Comparison of ENCODE assay signal across 22 cellular contexts in the genomic region with DNA sequence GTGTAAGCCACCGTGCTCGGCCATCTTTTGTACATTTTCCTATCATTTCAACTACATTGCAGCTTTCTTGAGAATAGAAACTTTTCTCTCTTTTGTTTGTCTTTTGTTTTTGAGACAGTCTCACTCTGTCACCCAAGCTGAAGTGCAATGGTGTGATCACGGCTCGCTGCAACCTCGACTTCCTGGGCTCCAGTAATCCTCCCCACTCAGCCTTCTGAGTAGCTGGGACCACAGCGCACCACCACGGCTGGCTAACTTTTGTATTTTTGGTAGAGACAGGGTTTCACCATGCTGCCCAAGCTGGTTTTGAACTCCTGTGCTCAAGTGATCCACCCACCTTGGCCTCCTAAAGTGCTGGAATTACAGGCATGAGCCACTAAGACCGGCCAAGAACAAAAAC. TPM values are rescaled to one million over a fixed set of nuclear protein-coding genes. Genes with fewer than 3 reads are reported as not detected.
DNase-seq lines count a peak whose midpoint lies in the region; ATAC-seq, FAIRE-seq and TF ChIP-seq lines count a peak whose summit lies in the region.
"Had no signal": no experiment of that assay in that cellular context is flagged by ENCODE, and none has a peak within 500 bp of the region (broad histone marks: within the 10 kb centered on the region; RNA-seq: fewer than 3 reads in every experiment).

No MANE protein-coding gene starts in this region.

- H2AFZ ChIP-seq in osteoblast (ENCODE audit: low read length) = no peak overlapping the region

- no peak for ATAC-seq in HG02938 (IDR thresholded peaks at IDR 0.05; ENCODE audit: unreplicated experiment)
- ATAC-seq: lower lobe of right lung had no signal

- H3K4me1 ChIP-seq in osteoblast (ENCODE audit: insufficient read depth, low read length) = peaks cover 52% of the 10 kb centered on the region

- no peak overlapping the region for H3K4me3 ChIP-seq in osteoblast (ENCODE audit: insufficient read depth, low read length)
- H3K4me3 ChIP-seq: lower lobe of right lung, spleen had no signal

- H3K27me3 ChIP-seq in osteoblast (ENCODE audit: insufficient read depth, low read length) = no peaks in the 10 kb centered on the region
- H3K27me3 ChIP-seq: spleen, stomach had no signal

- FAIRE-seq in GM12891 (lab: Jason Lieb, UNC) = peak; percentile 54
- FAIRE-seq: A204.1, G401.6, H54, HTR-8/SVneo, urothelium cell line had no signal

- peaks cover 51% of the 10 kb centered on the region for H3K36me3 ChIP-seq in osteoblast (ENCODE audit: insufficient read depth, low read length)

- no peak for TF ChIP-seq CTCF in osteoblast (IDR thresholded peaks at IDR 0.05; ENCODE audit: extremely low read depth, low read depth, low read length)
- TF ChIP-seq CTCF in GM20000 (IDR thresholded peaks at IDR 0.05; ENCODE audit: extremely low read depth, missing control alignments) = no peak

- peak; percentile 65 for DNase-seq in activated CD8-positive, alpha-beta memory T cell treated with anti-CD3 and anti-CD28 coated beads for 24 hours
- DNase-seq in activated CD8-positive, alpha-beta memory T cell treated with anti-CD3 and anti-CD28 coated beads, Interleukin-2, amount 50 U/mL, for 48 hours = no peak
- DNase-seq in GM12891 (ENCODE audit: insufficient read length, low spot score) (no peak), osteoblast (ENCODE audit: insufficient read length, low spot score, missing footprints) (no peak), GM20000 (ENCODE audit: low spot score) (no peak), COLO829 (ENCODE audit: low spot score) (no peak)
- peak; percentile 41 to 51 for DNase-seq in activated T-cell treated with anti-CD3 and anti-CD28 coated beads, Interleukin-2, amount 50 U/mL, for 48 hours
- DNase-seq: activated gamma-delta T cell, Caco-2, dermis blood vessel endothelial cell, lower lobe of right lung, NCI-H1930, NCI-H510A, SIG-M5, spleen, stomach had no signal

- peaks cover 89% of the 10 kb centered on the region for H4K20me1 ChIP-seq in osteoblast (ENCODE audit: insufficient read depth, low read length)

- H3K27ac ChIP-seq in osteoblast (ENCODE audit: low read depth, low read length) = peak overlapping the region; percentile 26
- H3K27ac ChIP-seq: lower lobe of right lung had no signal

- no peaks in the 10 kb centered on the region for H3K9me3 ChIP-seq in osteoblast (ENCODE audit: low read depth, low read length)
- H3K9me3 ChIP-seq: Caco-2, lower lobe of right lung, spleen, stomach had no signal

- H3K79me2 ChIP-seq in osteoblast (ENCODE audit: insufficient read depth, low read length) = peaks cover 99% of the 10 kb centered on the region

- no peak for TF ChIP-seq POLR2A in GM12891 (IDR thresholded peaks at IDR 0.05; ENCODE audit: low read depth, low read length)

- no peak overlapping the region for H3K4me2 ChIP-seq in osteoblast (ENCODE audit: insufficient read depth, low read length)

TF ChIP-seq in GM12891, 5 proteins besides CTCF, POLR2A, EP300 and RAD21:
- TF ChIP-seq PAX5 (IDR thresholded peaks at IDR 0.05; ENCODE audit: insufficient read depth, low read length, severe bottlenecking) (no peak), SPI1 (IDR thresholded peaks at IDR 0.05; ENCODE audit: low read depth, low read length) (no peak), TAF1 (IDR thresholded peaks at IDR 0.05; ENCODE audit: low read depth, low read length) (no peak), POU2F2 (IDR thresholded peaks at IDR 0.05; ENCODE audit: low read depth, low read length) (no peak)

RNA-seq across cellular contexts. Expression of a gene that starts 4.9 kb away (rescaled TPM):
- 27.6 TPM for polyA plus RNA-seq in GM12891 (2012; ENCODE audit: low read depth, missing spikeins)
- total RNA-seq in osteoblast = 218 and 245 TPM in 2 replicates

RNA-seq across cellular contexts. Expression of a gene that starts 31.3 kb away (rescaled TPM):
- polyA plus RNA-seq in GM12891 (2012; ENCODE audit: low read depth, missing spikeins) = 4.4 TPM
- 17.1 and 17.4 TPM in 2 replicates for total RNA-seq in osteoblast

Comparison
In these comparisons a context has a peak if more than half of its experiments do, and no peak if none do; other contexts are left out.
1. DNase-seq: peak in activated CD8-positive, alpha-beta memory T cell treated with anti-CD3 and anti-CD28 coated beads for 24 hours (single experiment) and activated T-cell treated with anti-CD3 and anti-CD28 coated beads, Interleukin-2, amount 50 U/mL, for 48 hours (2 of 2); none in activated CD8-positive, alpha-beta memory T cell treated with anti-CD3 and anti-CD28 coated beads, Interleukin-2, amount 50 U/mL, for 48 hours (single experiment), GM12891 (single experiment), osteoblast (single experiment), GM20000 (single experiment) and COLO829 (single experiment).